Comparison of ENCODE assay signal across 8 cellular contexts in genomic region chr1:11320153-11320936, GRCh38. TPM values are rescaled to one million over a fixed set of nuclear protein-coding genes. Genes with fewer than 3 reads are reported as not detected.
DNase-seq lines count a peak whose midpoint lies in the region; ATAC-seq, FAIRE-seq and TF ChIP-seq lines count a peak whose summit lies in the region.

No MANE protein-coding gene starts in this region.

- no peak overlapping the region for H3K27ac Mint-ChIP-seq in activated naive CD4-positive, alpha-beta T cell treated with anti-CD3 and anti-CD28 coated beads, Interleukin-2, amount 50 U/mL, for 72 hours

- H3K36me3 ChIP-seq in Panc1 (ENCODE audit: control insufficient read depth, insufficient read depth, low read length) (no peaks in the 10 kb centered on the region), lower lobe of right lung (no peaks in the 10 kb centered on the region)

- H3K9me3 ChIP-seq in Panc1 (ENCODE audit: control insufficient read depth, insufficient read depth, low read depth, low read length) (no peaks in the 10 kb centered on the region), lower lobe of right lung (no peaks in the 10 kb centered on the region)

- H3K27me3 ChIP-seq in Panc1 (ENCODE audit: control insufficient read depth, insufficient read depth, low read length): no peaks in the 10 kb centered on the region
- peaks cover 16% of the 10 kb centered on the region for H3K27me3 ChIP-seq in lower lobe of right lung (ENCODE audit: low read depth)

- BruUV-seq in Panc1 (replicated peaks; lab: Mats Ljungman, UMichigan): no TSS peak

- in situ Hi-C loops in Panc1 (cut with HindIII; ENCODE audit: low pct_unique_long_range_greater_than_20kb, low sequenced_read_pairs): no loop called here

- TF ChIP-seq POLR2A in GM12892 (IDR thresholded peaks at IDR 0.05; ENCODE audit: low read depth, low read length): no peak

- H3K4me3 ChIP-seq in Panc1 (ENCODE audit: low read depth in 2 of 2, low read length in 2 of 2) (no peak overlapping the region), lower lobe of right lung (no peak overlapping the region)

- DNase-seq in GM12892 (ENCODE audit: insufficient read length) (peak; percentile 61), Panc1 (ENCODE audit: low read depth, low spot score) (peak; percentile 4), lower lobe of right lung (no peak), putamen (ENCODE audit: low spot score) (no peak), OCI-M2 (lab: John Stamatoyannopoulos, UW; ENCODE audit: unreplicated experiment) (no peak)
- peak in 1 of 2 donors; percentile 67 for DNase-seq in activated naive CD4-positive, alpha-beta T cell treated with anti-CD3 and anti-CD28 coated beads, Interleukin-2, amount 50 U/mL, for 72 hours (ENCODE audit: low spot score in 2 of 2)

- ATAC-seq in Panc1: peak; percentile 45
- ATAC-seq in activated naive CD4-positive, alpha-beta T cell treated with anti-CD3 and anti-CD28 coated beads, Interleukin-2, amount 50 U/mL, for 72 hours: peak; percentile 44 to 85
- peak in 1 of 2 donors; percentile 22 for ATAC-seq in lower lobe of right lung
- ATAC-seq in HG02884 (IDR thresholded peaks at IDR 0.05; ENCODE audit: unreplicated experiment): no peak
- ATAC-seq in HG02840 (IDR thresholded peaks at IDR 0.05; ENCODE audit: low FRiP score, unreplicated experiment): no peak

- peak; percentile 88; the same call in 1 of the 2 replicates for TF ChIP-seq CTCF in Panc1 (IDR thresholded peaks at IDR 0.05)
- peak; percentile 44 for TF ChIP-seq CTCF in lower lobe of right lung (IDR thresholded peaks at IDR 0.05)

- POLR2A ChIA-PET in Panc1 (lab: Charles Lee): interaction anchor here (0.6 kb wide), 1 partner anchor 256 kb away, joined by 14 read pairs; no protein-coding TSS in a partner anchor

- no peak overlapping the region for H3K27ac ChIP-seq in Panc1 (ENCODE audit: low read length)
- H3K27ac ChIP-seq in lower lobe of right lung: no peak overlapping the region

- peak; percentile 73 for FAIRE-seq in GM12892 (lab: Jason Lieb, UNC)

- no peaks in the 10 kb centered on the region for H3K9me3 Mint-ChIP-seq in activated naive CD4-positive, alpha-beta T cell treated with anti-CD3 and anti-CD28 coated beads, Interleukin-2, amount 50 U/mL, for 72 hours

- CTCF ChIA-PET in Panc1 (lab: Charles Lee): interaction anchor here (0.7 kb wide), 1 partner anchor 106 kb away, joined by 3 read pairs; no protein-coding TSS in a partner anchor

- H3K4me1 ChIP-seq in Panc1 (ENCODE audit: control insufficient read depth, insufficient read depth, low read length) (no peaks in the 10 kb centered on the region), lower lobe of right lung (no peaks in the 10 kb centered on the region)

- no peaks in the 10 kb centered on the region for H3K36me3 Mint-ChIP-seq in activated naive CD4-positive, alpha-beta T cell treated with anti-CD3 and anti-CD28 coated beads, Interleukin-2, amount 50 U/mL, for 72 hours

- intact Hi-C loops in Panc1 (cut with micrococcal nuclease; ENCODE audit: unreplicated experiment): no loop called here
- intact Hi-C loops in lower lobe of right lung (cut with DNase I): no loop called here

RNA-seq across cellular contexts. Expression of gene UBIAD1, which starts 47.3 kb away (rescaled TPM):
- 6.4 TPM for polyA plus RNA-seq in GM12892 (2012; ENCODE audit: missing spikeins)
- total RNA-seq in Panc1 (2021; ENCODE audit: unreplicated experiment) (24.7 TPM), lower lobe of right lung (10.5 TPM)
- 14.8 TPM for polyA plus RNA-seq in Panc1 (2012; ENCODE audit: insufficient read length)
- 10 to 100 TPM; 23.7 to 24.7 TPM for total RNA-seq in activated naive CD4-positive, alpha-beta T cell treated with anti-CD3 and anti-CD28 coated beads, Interleukin-2, amount 50 U/mL, for 72 hours

RNA-seq across cellular contexts. Expression of gene MTOR, which starts 58.0 kb away (rescaled TPM):
- 16.8 TPM for polyA plus RNA-seq in GM12892 (2012; ENCODE audit: missing spikeins)
- 71.2 TPM for total RNA-seq in Panc1 (2021; ENCODE audit: unreplicated experiment)
- polyA plus RNA-seq in Panc1 (2012; ENCODE audit: insufficient read length): 52.7 TPM
- total RNA-seq in activated naive CD4-positive, alpha-beta T cell treated with anti-CD3 and anti-CD28 coated beads, Interleukin-2, amount 50 U/mL, for 72 hours: 10 to 100 TPM; 32.7 to 46.1 TPM
- total RNA-seq in lower lobe of right lung: 33.7 TPM

Comparison
In these comparisons a context has a peak if more than half of its experiments do, and no peak if none do; other contexts are left out.
1. DNase-seq: peak in GM12892 (single experiment) and Panc1 (single experiment); none in lower lobe of right lung (single experiment), putamen (single experiment) and OCI-M2 (single experiment).
2. ATAC-seq: peak in Panc1 (single experiment) and activated naive CD4-positive, alpha-beta T cell treated with anti-CD3 and anti-CD28 coated beads, Interleukin-2, amount 50 U/mL, for 72 hours (2 of 2); none in HG02884 (single experiment) and HG02840 (single experiment).